ENCODE assay signal across 8 cellular contexts in genomic region chr3:152272771-152273242, GRCh38. TPM values are rescaled to one million over a fixed set of nuclear protein-coding genes. Genes with fewer than 3 reads are reported as not detected.
DNase-seq lines count a peak whose midpoint lies in the region; ATAC-seq and TF ChIP-seq lines count a peak whose summit lies in the region.

No MANE protein-coding gene starts in this region.

- H3K9me3 ChIP-seq in right cardiac atrium (ENCODE audit: control insufficient read depth, low read length) (no peaks in the 10 kb centered on the region), upper lobe of left lung (no peaks in the 10 kb centered on the region)

- H3K4me3 Mint-ChIP-seq in immature natural killer cell = peak overlapping the region; percentile 92 to 99 (median 98)

- H3K27me3 ChIP-seq in right cardiac atrium (ENCODE audit: control insufficient read depth, insufficient read depth) (no peaks in the 10 kb centered on the region), upper lobe of left lung (no peaks in the 10 kb centered on the region)

- H3K4me3 ChIP-seq in right cardiac atrium (ENCODE audit: low read length) = peak overlapping the region; percentile 7
- H3K4me3 ChIP-seq in upper lobe of left lung = peak overlapping the region in 3 of 4 donors; percentile 68 to 80 (median 74)

- H3K36me3 Mint-ChIP-seq in immature natural killer cell = peaks cover 0 to 4% (median 0%) of the 10 kb centered on the region in 3 donors

- H3K9me3 Mint-ChIP-seq in immature natural killer cell = no peaks in the 10 kb centered on the region

- ATAC-seq in right cardiac atrium (no peak), Right ventricle myocardium inferior (no peak), upper lobe of left lung (ENCODE audit: low FRiP score in 2 of 2) (no peak), HG02884 (IDR thresholded peaks at IDR 0.05; ENCODE audit: unreplicated experiment) (no peak)

- no peak for TF ChIP-seq POLR2A in upper lobe of left lung (IDR thresholded peaks at IDR 0.05)

- peaks cover 3% of the 10 kb centered on the region for H3K4me1 ChIP-seq in right cardiac atrium (ENCODE audit: control insufficient read depth, insufficient read depth, low read length)
- peaks cover 47 to 66% (median 54%) of the 10 kb centered on the region in 4 donors for H3K4me1 ChIP-seq in upper lobe of left lung

- H3K27ac Mint-ChIP-seq in immature natural killer cell = peak overlapping the region; percentile 86 to 98 (median 91)

- H3K27ac ChIP-seq in right cardiac atrium (ENCODE audit: low read length) (peak overlapping the region; percentile 70), upper lobe of left lung (peak overlapping the region; percentile 33 to 100 (median 98))

- DNase-seq in right cardiac atrium (no peak), Right ventricle myocardium inferior (ENCODE audit: missing footprints) (no peak), immature natural killer cell (no peak), upper lobe of left lung (no peak), UCSD-AML1 (lab: John Stamatoyannopoulos, UW; ENCODE audit: unreplicated experiment) (no peak), head of caudate nucleus (no peak)
- peak; percentile 54 for DNase-seq in activated CD8-positive, alpha-beta memory T cell treated with anti-CD3 and anti-CD28 coated beads, Interleukin-2, amount 50 U/mL, for 4 hours

- intact Hi-C loops in right cardiac atrium (cut with DNase I) = loop anchor here in 1 of 4 donors (10.0 kb wide), 1 partner anchor 52 kb away; no protein-coding TSS in a partner anchor
- intact Hi-C loops in Right ventricle myocardium inferior (cut with DNase I) = loop anchor here (10.0 kb wide), 1 partner anchor 132 kb away; no protein-coding TSS in a partner anchor
- intact Hi-C loops in head of caudate nucleus (cut with DNase I) = no loop called here

- H3K36me3 ChIP-seq in upper lobe of left lung = no peaks in the 10 kb centered on the region

- peaks cover 7 to 31% (median 23%) of the 10 kb centered on the region in 3 donors for H3K27me3 Mint-ChIP-seq in immature natural killer cell (ENCODE audit: low read depth in 3 of 3)

- TF ChIP-seq CTCF in upper lobe of left lung (IDR thresholded peaks at IDR 0.05) = peak in 1 of 6 experiments; percentile 6

- peaks cover 65 to 82% of the 10 kb centered on the region in 2 donors for H3K4me1 Mint-ChIP-seq in immature natural killer cell

- WGBS in right cardiac atrium = 57% methylated on average over 3 of the region's 3 CpGs
- WGBS in upper lobe of left lung, 2 donors = 9 to 30% methylated on average over 3 of the region's 3 CpGs

- TF ChIP-seq EP300 in upper lobe of left lung (IDR thresholded peaks at IDR 0.05) = no peak

RNA-seq across cellular contexts. Expression of gene MBNL1, which starts 4.1 kb away (rescaled TPM):
- total RNA-seq in right cardiac atrium (100 to 1,000 TPM; 142 to 160 (median 154) TPM), Right ventricle myocardium inferior (180 TPM), upper lobe of left lung (100 to 1,000 TPM; 231 to 506 (median 357) TPM)
- polyA plus RNA-seq in right cardiac atrium (52.7 TPM), immature natural killer cell (100 to 1,000 TPM; 270 to 399 (median 286) TPM)
